8 cellular contexts compared by ENCODE assay signal in the genomic region with DNA sequence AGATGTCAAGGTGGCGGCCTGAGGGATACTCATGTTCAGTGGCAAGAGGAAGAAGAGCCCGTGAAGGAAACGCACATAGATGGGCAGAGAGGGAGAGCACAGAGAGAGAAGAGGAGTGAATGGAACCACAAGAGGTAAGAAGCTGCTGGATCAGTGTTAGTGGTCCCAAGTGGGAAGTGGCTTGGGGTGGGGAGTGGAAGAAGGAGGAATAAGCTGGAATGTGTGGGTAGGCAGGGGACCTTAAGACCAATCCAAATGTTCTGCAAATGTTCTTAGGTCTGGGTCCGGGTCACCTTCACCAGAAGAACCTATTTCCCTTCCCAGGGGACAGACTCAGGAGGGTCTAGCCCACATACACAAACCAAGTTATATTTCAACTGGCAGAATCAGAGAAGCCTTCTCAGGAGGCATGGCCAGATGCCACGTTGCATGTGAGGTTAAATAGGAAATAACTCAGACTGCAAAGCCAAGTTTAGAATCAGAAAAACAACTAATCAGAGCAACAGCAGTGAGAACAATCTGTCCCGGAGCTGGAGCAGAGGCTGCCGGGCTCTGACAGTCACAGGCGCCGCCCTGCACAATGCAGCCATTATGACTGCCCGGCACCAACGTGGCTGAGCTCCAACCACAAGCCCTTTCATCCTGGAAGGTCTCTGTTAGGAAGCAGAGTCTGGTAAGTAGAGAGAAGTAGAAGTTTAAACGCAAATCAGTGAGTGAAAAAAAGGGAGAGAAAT.
A peak's percentile ranks its signal among the peaks of the same experiment; 100 is the strongest.
DNase-seq lines count a peak whose midpoint lies in the region; ATAC-seq and TF ChIP-seq lines count a peak whose summit lies in the region.

No MANE protein-coding gene starts in this region.

- H3K36me3 ChIP-seq in body of pancreas (replicated peaks in 1 of 2; ENCODE audit: insufficient read depth in 1 of 2, low read depth in 2 of 2): no peaks in the 10 kb centered on the region

- H3K27ac ChIP-seq in body of pancreas (peak overlapping the region; percentile 19 to 78 (median 71)), skin epidermis (peak overlapping the region in 14 of 21 experiments; percentile 2 to 62 (median 39))

- peak overlapping the region; percentile 58 for H3K4me3 Mint-ChIP-seq in HFFc6

- no peaks in the 10 kb centered on the region for H3K27me3 ChIP-seq in body of pancreas

- H3K4me1 Mint-ChIP-seq in HFFc6 (ENCODE audit: low read depth): peaks cover 6% of the 10 kb centered on the region

- peak; percentile 4 for DNase-seq in HFFc6
- DNase-seq in body of pancreas: peak; percentile 73 to 85 (median 84)
- peak; percentile 76 for DNase-seq in islet precursor cell
- DNase-seq in KBM-7: no peak
- no peak for DNase-seq in NCI-H2029 treated with DMSO at 0.1 percent for 48 hours (lab: John Stamatoyannopoulos, UW)

- no peaks in the 10 kb centered on the region for H3K9me3 Mint-ChIP-seq in HFFc6

- WGBS in body of pancreas, 2 donors: 25 to 33% methylated on average over 12 of the region's 12 CpGs

- H3K9me3 ChIP-seq in body of pancreas: no peaks in the 10 kb centered on the region

- in situ Hi-C loops in KBM-7 (cut with MboI; ENCODE audit: low pct_unique_long_range_greater_than_20kb, low sequenced_read_pairs): no loop called here

- no peak for TF ChIP-seq CTCF in HFFc6 (IDR thresholded peaks at IDR 0.05)
- TF ChIP-seq CTCF in body of pancreas (IDR thresholded peaks at IDR 0.05): no peak

- ATAC-seq in body of pancreas (peak; percentile 97), GM18861 (IDR thresholded peaks at IDR 0.05; ENCODE audit: unreplicated experiment) (no peak), GM18498 (IDR thresholded peaks at IDR 0.05; ENCODE audit: unreplicated experiment) (no peak)

- H3K36me3 Mint-ChIP-seq in HFFc6 (ENCODE audit: low read depth): no peaks in the 10 kb centered on the region

- TF ChIP-seq POLR2A in body of pancreas (IDR thresholded peaks at IDR 0.05): peak in 2 of 3 donors; percentile 23 to 35

- intact Hi-C loops in body of pancreas (cut with DNase I): no loop called here

- H3K4me3 ChIP-seq in body of pancreas (no peak overlapping the region), skin epidermis (no peak overlapping the region)

- H3K27me3 Mint-ChIP-seq in HFFc6 (ENCODE audit: insufficient read depth): peaks cover 8% of the 10 kb centered on the region; the same call in 1 of the 2 replicates

- peak overlapping the region; percentile 61 for H3K27ac Mint-ChIP-seq in HFFc6

- peaks cover 20% of the 10 kb centered on the region for H3K4me1 ChIP-seq in body of pancreas

Comparison
In these comparisons a context has a peak if more than half of its experiments do, and no peak if none do; other contexts are left out.
1. DNase-seq: peak in HFFc6 (single experiment), body of pancreas (4 of 4) and islet precursor cell (single experiment); none in KBM-7 (single experiment) and NCI-H2029 treated with DMSO at 0.1 percent for 48 hours (single experiment).